In genomic region chr20:3818155-3819151, GRCh38 we compare ENCODE assay signal across 8 cellular contexts. TPM values are rescaled to one million over a fixed set of nuclear protein-coding genes. Genes with fewer than 3 reads are reported as not detected.
DNase-seq lines count a peak whose midpoint lies in the region; ATAC-seq lines count a peak whose summit lies in the region.

No MANE protein-coding gene starts in this region.

- H3K27ac ChIP-seq in Karpas-422 (ENCODE audit: low read length) = no peak overlapping the region

- H3K27me3 ChIP-seq in Karpas-422 (ENCODE audit: low read length) = no peaks in the 10 kb centered on the region

- H3K4me3 ChIP-seq in Karpas-422 (ENCODE audit: low read length) = no peak overlapping the region

- ATAC-seq in GM21723 (IDR thresholded peaks at IDR 0.05; ENCODE audit: unreplicated experiment) = no peak
- ATAC-seq in GM18907 (IDR thresholded peaks at IDR 0.05; ENCODE audit: unreplicated experiment) = no peak

- peak; percentile 14 for DNase-seq in DMS79 treated with DMSO at 0.1 percent for 48 hours (lab: John Stamatoyannopoulos, UW)
- no peak for DNase-seq in DMS79 (lab: John Stamatoyannopoulos, UW)
- DNase-seq in Karpas-422 = peak; percentile 73
- DNase-seq in SHP77 (lab: John Stamatoyannopoulos, UW) = peak; percentile 95
- peak; percentile 76 for DNase-seq in ecto neural progenitor cell (ENCODE audit: low spot score)
- peak; percentile 77 for DNase-seq in mucosa of gallbladder (ENCODE audit: low spot score)

- H2AFZ ChIP-seq in Karpas-422 (ENCODE audit: low read length) = no peak overlapping the region

- no peaks in the 10 kb centered on the region for H3K9me3 ChIP-seq in Karpas-422 (ENCODE audit: low read length)

- H3K4me2 ChIP-seq in Karpas-422 (ENCODE audit: low read depth, low read length, poor library complexity, severe bottlenecking) = no peak overlapping the region

- peaks cover 21% of the 10 kb centered on the region for H3K4me1 ChIP-seq in Karpas-422 (ENCODE audit: low read length)

- H4K20me1 ChIP-seq in Karpas-422 (ENCODE audit: insufficient read depth, low read depth, low read length) = no peaks in the 10 kb centered on the region

- H3K9me2 ChIP-seq in Karpas-422 (replicated peaks; ENCODE audit: insufficient read depth, low read length) = no peaks in the 10 kb centered on the region

- peaks cover 13% of the 10 kb centered on the region for H3K79me2 ChIP-seq in Karpas-422 (ENCODE audit: low read length)

- H3K9ac ChIP-seq in Karpas-422 (ENCODE audit: low read length) = no peak overlapping the region

- 0 out of 2 replicates have a peak, but pooled peaks cover 5% of the 10 kb centered on the region for H3K36me3 ChIP-seq in Karpas-422 (ENCODE audit: insufficient read depth, low read length)

RNA-seq across cellular contexts. Expression of gene AP5S1, which starts 1.9 kb away (rescaled TPM):
- 5.3 and 7.1 TPM in 2 replicates for total RNA-seq in Karpas-422 (2014; rRNA removed; shearing (Covaris generic); ENCODE audit: low replicate concordance)
- 16.2 TPM for total RNA-seq in mucosa of gallbladder

RNA-seq across cellular contexts. Expression of gene CDC25B, which starts 22.3 kb away (rescaled TPM):
- 11.7 and 15.3 TPM in 2 replicates for total RNA-seq in Karpas-422 (2014; rRNA removed; shearing (Covaris generic); ENCODE audit: low replicate concordance)
- 38.9 TPM for total RNA-seq in mucosa of gallbladder

RNA-seq across cellular contexts. Expression of gene MAVS, which starts 28.2 kb away (rescaled TPM):
- total RNA-seq in Karpas-422 (2014; rRNA removed; shearing (Covaris generic); ENCODE audit: low replicate concordance) = 18.4 and 22.7 TPM in 2 replicates
- 44.9 TPM for total RNA-seq in mucosa of gallbladder

RNA-seq across cellular contexts. Expression of gene CENPB, which starts 31.9 kb away (rescaled TPM):
- 13.0 and 32.7 TPM in 2 replicates for total RNA-seq in Karpas-422 (2014; rRNA removed; shearing (Covaris generic); ENCODE audit: low replicate concordance)
- 109 TPM for total RNA-seq in mucosa of gallbladder

RNA-seq across cellular contexts. Expression of gene SPEF1, which starts 37.2 kb away (rescaled TPM):
- not detected in 2 replicates for total RNA-seq in Karpas-422 (2014; rRNA removed; shearing (Covaris generic); ENCODE audit: low replicate concordance)
- total RNA-seq in mucosa of gallbladder = 0.75 TPM
